In the genomic region with DNA sequence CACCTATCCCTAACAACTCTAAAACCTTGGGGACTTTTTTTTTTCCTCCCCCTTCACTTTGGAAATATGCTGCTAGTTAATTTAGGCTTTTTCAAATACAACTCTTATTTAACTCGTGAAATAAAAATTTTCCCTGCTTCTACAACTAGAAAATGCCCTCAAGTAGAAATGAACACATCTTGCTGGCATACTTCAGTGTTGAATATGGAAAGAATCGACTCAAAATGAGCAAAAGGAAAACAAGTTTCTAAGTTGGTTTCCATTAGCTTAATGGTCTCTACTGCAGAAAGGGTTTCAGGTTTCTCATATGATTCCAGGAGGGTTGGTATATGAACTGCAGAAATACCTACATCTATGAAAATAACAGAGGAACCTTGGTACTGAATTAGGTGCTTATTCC, we compare ENCODE assay signal across 24 cellular contexts.
"Had no signal": no experiment of that assay in that cellular context is flagged by ENCODE, and none has a peak within 500 bp of the region (broad histone marks: within the 10 kb centered on the region; RNA-seq: fewer than 3 reads in every experiment).

No MANE protein-coding gene starts in this region.

- H3K9me3 Mint-ChIP-seq: stimulated activated effector memory CD8-positive, alpha-beta T cell treated with anti-CD3 and anti-CD28 coated beads, Interleukin-12 subunit alpha, Interleukin-12 subunit beta, amount 100 ng/mL, for 72 hours had no signal

- H3K4me3 Mint-ChIP-seq: natural killer cell; nephron; neural progenitor cell; stimulated activated effector memory CD8-positive, alpha-beta T cell treated with anti-CD3 and anti-CD28 coated beads, Interleukin-12 subunit alpha, Interleukin-12 subunit beta, amount 100 ng/mL, for 72 hours; stimulated activated naive B cell treated with anti-CD40 and anti-IgM and Interleukin-4, amounts not matched to agents 10 μg/mL and 1 μg/mL and 100 μg/mL, for 72 hours; stimulated activated naive CD8-positive, alpha-beta T cell treated with anti-CD3 and anti-CD28 coated beads, Interleukin-15, Interleukin-2, amounts not matched to agents 100 ng/mL and 50 ng/mL, for 24 hours had no signal

- H3K36me3 Mint-ChIP-seq: natural killer cell; neural progenitor cell; stimulated activated effector memory CD8-positive, alpha-beta T cell treated with anti-CD3 and anti-CD28 coated beads, Interleukin-12 subunit alpha, Interleukin-12 subunit beta, amount 100 ng/mL, for 72 hours; stimulated activated naive B cell treated with anti-CD40 and anti-IgM and Interleukin-4, amounts not matched to agents 10 μg/mL and 1 μg/mL and 100 μg/mL, for 72 hours had no signal

- ATAC-seq: natural killer cell; psoas muscle; right cardiac atrium; right lobe of liver; stimulated activated effector memory CD8-positive, alpha-beta T cell treated with anti-CD3 and anti-CD28 coated beads, Interleukin-12 subunit alpha, Interleukin-12 subunit beta, amount 100 ng/mL, for 72 hours; stimulated activated naive B cell treated with anti-CD40 and anti-IgM and Interleukin-4, amounts not matched to agents 10 μg/mL and 1 μg/mL and 100 μg/mL, for 72 hours had no signal

- DNase-seq: natural killer cell; occipital lobe; ovary; posterior cingulate gyrus; psoas muscle; right cardiac atrium; right lobe of liver; sigmoid colon; small intestine; stimulated activated CD4-positive, alpha-beta T cell treated with anti-CD3 and anti-CD28 coated beads, Interleukin-15, amount 100 ng/mL, for 24 hours; stimulated activated CD4-positive, alpha-beta T cell treated with anti-CD3 and anti-CD28 coated beads, Interleukin-2, amount 100 ng/mL, for 24 hours; stimulated activated CD4-positive, alpha-beta T cell treated with anti-CD3 and anti-CD28 coated beads, Interleukin-2, amount 100 ng/mL, for 48 hours; stimulated activated CD4-positive, alpha-beta T cell treated with anti-CD3 and anti-CD28 coated beads, Interleukin-4, amount 100 ng/mL, for 24 hours; stimulated activated naive B cell treated with anti-CD40 and anti-IgM and Interleukin-4, amounts not matched to agents 10 μg/mL and 1 μg/mL and 100 μg/mL, for 72 hours; stimulated activated naive CD4-positive, alpha-beta T cell treated with Interleukin-2 at 50 U/mL for 16 hours; stomach; thyroid gland; trophoblast cell; upper lobe of left lung had no signal

- H3K27me3 Mint-ChIP-seq: progenitor cell of endocrine pancreas; stimulated activated naive B cell treated with anti-CD40 and anti-IgM and Interleukin-4, amounts not matched to agents 10 μg/mL and 1 μg/mL and 100 μg/mL, for 72 hours; stimulated activated naive CD8-positive, alpha-beta T cell treated with anti-CD3 and anti-CD28 coated beads, Interleukin-15, Interleukin-2, amounts not matched to agents 100 ng/mL and 50 ng/mL, for 24 hours had no signal

- H3K4me1 Mint-ChIP-seq: natural killer cell; nephron; stimulated activated effector memory CD8-positive, alpha-beta T cell treated with anti-CD3 and anti-CD28 coated beads, Interleukin-12 subunit alpha, Interleukin-12 subunit beta, amount 100 ng/mL, for 72 hours; stimulated activated naive B cell treated with anti-CD40 and anti-IgM and Interleukin-4, amounts not matched to agents 10 μg/mL and 1 μg/mL and 100 μg/mL, for 72 hours had no signal

- H3K27ac Mint-ChIP-seq: natural killer cell; nephron; neural progenitor cell; progenitor cell of endocrine pancreas; stimulated activated effector memory CD8-positive, alpha-beta T cell treated with anti-CD3 and anti-CD28 coated beads, Interleukin-12 subunit alpha, Interleukin-12 subunit beta, amount 100 ng/mL, for 72 hours; stimulated activated naive B cell treated with anti-CD40 and anti-IgM and Interleukin-4, amounts not matched to agents 10 μg/mL and 1 μg/mL and 100 μg/mL, for 72 hours; stimulated activated naive CD8-positive, alpha-beta T cell treated with anti-CD3 and anti-CD28 coated beads, Interleukin-15, Interleukin-2, amounts not matched to agents 100 ng/mL and 50 ng/mL, for 24 hours had no signal
